In the genomic region with DNA sequence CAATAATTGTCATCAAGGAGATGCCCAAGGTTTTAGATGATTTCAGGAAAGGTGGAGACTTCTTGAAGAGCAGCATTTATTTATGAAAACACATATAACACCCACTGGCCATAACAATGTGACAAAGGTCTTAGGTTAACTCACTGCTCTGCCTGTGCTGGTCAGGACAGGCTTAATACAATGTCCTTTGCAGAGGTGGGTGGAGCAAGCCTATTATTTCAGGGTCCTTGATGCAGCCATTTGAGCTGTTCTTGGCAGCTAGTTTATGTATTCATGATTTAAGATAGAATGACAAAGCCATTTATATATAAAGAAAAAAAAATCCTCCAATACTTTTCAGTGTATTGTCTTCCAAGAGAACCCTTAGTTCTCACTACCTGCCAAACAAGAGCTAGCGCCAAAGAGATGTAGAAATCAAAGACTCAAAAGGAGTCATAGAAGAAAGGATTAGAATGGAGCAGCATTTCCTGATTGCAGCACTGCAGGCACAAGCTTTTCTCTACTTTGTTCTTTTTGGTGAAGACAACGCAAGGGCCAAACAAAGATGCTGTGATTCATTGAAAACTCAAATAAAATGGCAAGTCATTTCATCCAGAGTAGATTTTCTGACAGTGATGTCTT, we compare ENCODE assay signal across 17 cellular contexts.
DNase-seq lines count a peak whose midpoint lies in the region; ATAC-seq and TF ChIP-seq lines count a peak whose summit lies in the region.
"Had no signal": no experiment of that assay in that cellular context is flagged by ENCODE, and none has a peak within 500 bp of the region (broad histone marks: within the 10 kb centered on the region; RNA-seq: fewer than 3 reads in every experiment).

No MANE protein-coding gene starts in this region.

- H3K4me3 ChIP-seq in breast epithelium: no peak overlapping the region
- H3K4me3 ChIP-seq in fibroblast of pulmonary artery (replicated peaks; ENCODE audit: low read depth, low read length): no peak overlapping the region
- H3K4me3 ChIP-seq in brain microvascular endothelial cell (ENCODE audit: low read depth, low read length): no peak overlapping the region
- H3K4me3 ChIP-seq in upper lobe of left lung: no peak overlapping the region
- H3K4me3 ChIP-seq: MG63 had no signal

- TF ChIP-seq POLR2A in breast epithelium (IDR thresholded peaks at IDR 0.05) (no peak), upper lobe of left lung (IDR thresholded peaks at IDR 0.05) (no peak)

- H3K27ac ChIP-seq in breast epithelium: peak overlapping the region; percentile 27 to 76
- no peak overlapping the region for H3K27ac ChIP-seq in H9 (ENCODE audit: insufficient read length, low read depth, low read length)
- no peak overlapping the region for H3K27ac ChIP-seq in brain microvascular endothelial cell
- H3K27ac ChIP-seq in upper lobe of left lung: no peak overlapping the region

- H3K36me3 Mint-ChIP-seq in H9 (ENCODE audit: insufficient read depth in 1 of 3, low read depth in 3 of 3): no peaks in the 10 kb centered on the region
- H3K36me3 Mint-ChIP-seq: CD4-positive, alpha-beta memory T cell had no signal

- no peaks in the 10 kb centered on the region for H3K9me3 Mint-ChIP-seq in H9

- H3K4me2 ChIP-seq in H9 (ENCODE audit: insufficient read depth, insufficient read length, low read length): no peak overlapping the region

- WGBS in H9 (ENCODE audit: extremely low coverage, insufficient read length, low lambda C conversion rate): no CpG with 5 or more reads among the region's 2 CpGs
- 80 to 88% methylated on average over 2 of the region's 2 CpGs for WGBS in upper lobe of left lung, 2 donors

- no peak overlapping the region for H4K91ac ChIP-seq in H9 (ENCODE audit: insufficient read length, low read depth, low read length)

- H3K9ac ChIP-seq in H9 (ENCODE audit: extremely low read depth, insufficient read length, low read length): no peak overlapping the region

- no peaks in the 10 kb centered on the region for H3K79me2 ChIP-seq in H9 (ENCODE audit: insufficient read depth, low read length)

- H3K4ac ChIP-seq in H9 (ENCODE audit: low read depth, low read length): no peak overlapping the region

- TF ChIP-seq CTCF in breast epithelium (IDR thresholded peaks at IDR 0.05): no peak
- no peak for TF ChIP-seq CTCF in fibroblast of pulmonary artery (IDR thresholded peaks at IDR 0.05; ENCODE audit: low read length, missing control alignments)
- TF ChIP-seq CTCF in H9 (conservative IDR thresholded peaks at IDR 0.05): no peak
- no peak for TF ChIP-seq CTCF in brain microvascular endothelial cell (IDR thresholded peaks at IDR 0.05; ENCODE audit: low read depth, low read length, missing control alignments)
- no peak for TF ChIP-seq CTCF in upper lobe of left lung (IDR thresholded peaks at IDR 0.05)

- H3K9me3 ChIP-seq in breast epithelium (no peaks in the 10 kb centered on the region), H9 (ENCODE audit: control insufficient read depth, low read depth, low read length) (no peaks in the 10 kb centered on the region), upper lobe of left lung (no peaks in the 10 kb centered on the region)
- H3K9me3 ChIP-seq: MG63 had no signal

- H3K4me3 Mint-ChIP-seq in H9: no peak overlapping the region
- H3K4me3 Mint-ChIP-seq: CD4-positive, alpha-beta memory T cell had no signal

- H2BK12ac ChIP-seq in H9 (ENCODE audit: insufficient read length, low read depth, low read length): no peak overlapping the region

- H3K23me2 ChIP-seq in H9 (ENCODE audit: insufficient read length, low read depth, low read length, poor library complexity, severe bottlenecking): no peaks in the 10 kb centered on the region

- H3K56ac ChIP-seq in H9 (ENCODE audit: insufficient read length, low read depth, low read length): no peak overlapping the region

- no peak for ATAC-seq in upper lobe of left lung (ENCODE audit: low FRiP score in 2 of 2)
- ATAC-seq: SK-N-SH treated with all-trans-retinoic acid at 6 μM for 48 hours had no signal

- peak; percentile 20 for DNase-seq in NCI-H345 (lab: John Stamatoyannopoulos, UW)
- DNase-seq in NCI-H345 treated with DMSO at 0.1 percent for 48 hours (lab: John Stamatoyannopoulos, UW; ENCODE audit: unreplicated experiment): no peak
- DNase-seq in breast epithelium (ENCODE audit: low spot score in 2 of 2): no peak
- peak; percentile 10 for DNase-seq in fibroblast of pulmonary artery (ENCODE audit: low read depth)
- no peak for DNase-seq in AML-193 (lab: John Stamatoyannopoulos, UW)
- DNase-seq in H9: no peak
- no peak for DNase-seq in brain microvascular endothelial cell
- no peak for DNase-seq in upper lobe of left lung
- DNase-seq: 8988T; CD4-positive, alpha-beta memory T cell; DMS79 treated with DMSO at 0.1 percent for 48 hours; MG63; NCI-H1092; NCI-H146; NCI-H524 treated with DMSO at 0.1 percent for 48 hours; SHP77 had no signal

- H3K79me1 ChIP-seq in H9 (ENCODE audit: insufficient read depth, low read depth, low read length, poor library complexity, severe bottlenecking): no peaks in the 10 kb centered on the region

- H3K23ac ChIP-seq in H9 (ENCODE audit: insufficient read length, low read depth, low read length): no peak overlapping the region

- intact Hi-C loops in breast epithelium (cut with DNase I; ENCODE audit: low total_unique reads): no loop called here

- H4K20me1 ChIP-seq in H9 (ENCODE audit: control insufficient read depth, insufficient read depth, insufficient read length): no peaks in the 10 kb centered on the region

- no peaks in the 10 kb centered on the region for H3K36me3 ChIP-seq in breast epithelium
- H3K36me3 ChIP-seq in brain microvascular endothelial cell (replicated peaks): no peaks in the 10 kb centered on the region
- no peaks in the 10 kb centered on the region for H3K36me3 ChIP-seq in upper lobe of left lung
- H3K36me3 ChIP-seq: MG63 had no signal

- H3K18ac ChIP-seq in H9 (ENCODE audit: insufficient read length, low read depth, low read length): no peak overlapping the region

- H2BK15ac ChIP-seq in H9 (ENCODE audit: low read depth, low read length): no peak overlapping the region

- H3K27me3 ChIP-seq in breast epithelium (no peaks in the 10 kb centered on the region), H9 (ENCODE audit: insufficient read depth, low read length) (no peaks in the 10 kb centered on the region), brain microvascular endothelial cell (replicated peaks) (no peaks in the 10 kb centered on the region), upper lobe of left lung (no peaks in the 10 kb centered on the region)
- H3K27me3 ChIP-seq: MG63 had no signal

- TF ChIP-seq EP300 in upper lobe of left lung (IDR thresholded peaks at IDR 0.05): no peak

- no peak overlapping the region for H2BK20ac ChIP-seq in H9 (ENCODE audit: low read depth, low read length, poor library complexity, severe bottlenecking)

- H4K5ac ChIP-seq in H9 (ENCODE audit: insufficient read length, low read depth, low read length): no peak overlapping the region

- H2BK120ac ChIP-seq in H9 (ENCODE audit: low read depth, low read length, poor library complexity, severe bottlenecking): no peak overlapping the region

- peaks cover 8 to 12% of the 10 kb centered on the region in 2 experiments for H3K4me1 Mint-ChIP-seq in H9

- no peak overlapping the region for H2AFZ ChIP-seq in H9 (ENCODE audit: low read length)

- H4K8ac ChIP-seq in H9 (replicated peaks; ENCODE audit: insufficient read length, low read depth, low read length): no peak overlapping the region

- H3K4me1 ChIP-seq in breast epithelium (no peaks in the 10 kb centered on the region), H9 (ENCODE audit: insufficient read depth, low read length) (no peaks in the 10 kb centered on the region), upper lobe of left lung (no peaks in the 10 kb centered on the region)

- H3T11ph ChIP-seq in H9 (ENCODE audit: low read length): no peak overlapping the region

- no peak overlapping the region for H2BK5ac ChIP-seq in H9 (ENCODE audit: insufficient read length, low read length)

- no peak overlapping the region for H3K14ac ChIP-seq in H9 (ENCODE audit: insufficient read depth, low read length)

- no peak overlapping the region for H3K27ac Mint-ChIP-seq in H9
- H3K27ac Mint-ChIP-seq: CD4-positive, alpha-beta memory T cell had no signal

- H2AK5ac ChIP-seq in H9 (ENCODE audit: insufficient read length, low read length): no peak overlapping the region

- no peaks in the 10 kb centered on the region; the same call in 1 of the 2 replicates for H3K27me3 Mint-ChIP-seq in H9 (ENCODE audit: low read depth)

- in situ Hi-C loops in brain microvascular endothelial cell (cut with HindIII; ENCODE audit: low pct_ligation_motif_present, low sequenced_read_pairs): no loop called here

Comparison
In these comparisons a context has a peak if more than half of its experiments do, and no peak if none do; other contexts are left out.
1. DNase-seq: peak in NCI-H345 (single experiment) and fibroblast of pulmonary artery (single experiment); none in NCI-H345 treated with DMSO at 0.1 percent for 48 hours (single experiment), breast epithelium (0 of 2), AML-193 (0 of 2), H9 (single experiment), brain microvascular endothelial cell (single experiment) and upper lobe of left lung (0 of 2).
2. H3K27ac ChIP-seq: peak in breast epithelium (2 of 2); none in H9 (single experiment), brain microvascular endothelial cell (single experiment) and upper lobe of left lung (0 of 4).